Comparison of ENCODE assay signal across 28 cellular contexts in the genomic region with DNA sequence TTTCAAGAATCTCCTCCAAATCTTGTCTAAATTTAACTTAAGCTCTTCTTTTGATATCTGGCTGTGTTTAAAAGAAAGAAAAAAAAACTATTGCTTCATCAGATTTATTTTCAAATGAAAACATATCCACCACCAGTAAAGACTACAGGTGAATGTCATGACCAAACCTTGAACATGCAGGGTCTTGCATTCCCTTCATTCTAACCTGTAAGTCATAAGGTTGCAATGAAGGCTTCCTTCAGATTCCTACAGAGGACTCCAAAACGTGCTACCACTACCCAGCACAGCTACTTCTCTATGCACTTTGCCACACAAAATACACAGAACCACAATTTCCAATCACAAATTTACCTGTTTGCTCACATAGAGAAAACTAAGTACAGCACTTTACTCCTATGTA.
"Had no signal": no experiment of that assay in that cellular context is flagged by ENCODE, and none has a peak within 500 bp of the region (broad histone marks: within the 10 kb centered on the region; RNA-seq: fewer than 3 reads in every experiment).

No MANE protein-coding gene starts in this region.

- H3K27ac ChIP-seq: left ventricle myocardium inferior, pancreas, prostate gland, sigmoid colon, spleen, suprapubic skin, thoracic aorta, tibial artery, vagina had no signal

- H3K9me3 ChIP-seq: left ventricle myocardium inferior, pancreas, prostate gland, sigmoid colon, spleen, suprapubic skin, thoracic aorta, tibial artery, vagina had no signal

- H3K27ac Mint-ChIP-seq: immature natural killer cell; naive thymus-derived CD8-positive, alpha-beta T cell; nephron; stimulated activated effector memory CD8-positive, alpha-beta T cell treated with anti-CD3 and anti-CD28 coated beads, Interleukin-12 subunit alpha, Interleukin-12 subunit beta, amount 100 ng/mL, for 72 hours; stimulated activated naive CD8-positive, alpha-beta T cell treated with anti-CD3 and anti-CD28 coated beads, Interleukin-15, Interleukin-2, amounts not matched to agents 100 ng/mL and 50 ng/mL, for 24 hours had no signal

- H3K4me1 Mint-ChIP-seq: immature natural killer cell; naive thymus-derived CD8-positive, alpha-beta T cell; nephron; stimulated activated effector memory CD8-positive, alpha-beta T cell treated with anti-CD3 and anti-CD28 coated beads, Interleukin-12 subunit alpha, Interleukin-12 subunit beta, amount 100 ng/mL, for 72 hours had no signal

- FAIRE-seq: islet of Langerhans, kidney had no signal

- H3K4me3 ChIP-seq: left ventricle myocardium inferior, lung, pancreas, prostate gland, sigmoid colon, spleen, suprapubic skin, thoracic aorta, tibial artery, vagina had no signal

- H3K27me3 Mint-ChIP-seq: naive thymus-derived CD8-positive, alpha-beta T cell; stimulated activated naive CD8-positive, alpha-beta T cell treated with anti-CD3 and anti-CD28 coated beads, Interleukin-15, Interleukin-2, amounts not matched to agents 100 ng/mL and 50 ng/mL, for 24 hours; type B pancreatic cell had no signal

- ATAC-seq: naive thymus-derived CD8-positive, alpha-beta T cell; pancreas; right cardiac atrium; stimulated activated effector memory CD8-positive, alpha-beta T cell treated with anti-CD3 and anti-CD28 coated beads, Interleukin-12 subunit alpha, Interleukin-12 subunit beta, amount 100 ng/mL, for 72 hours had no signal

- H3K9me3 Mint-ChIP-seq: immature natural killer cell; naive thymus-derived CD8-positive, alpha-beta T cell; nephron; neural crest cell; stimulated activated effector memory CD8-positive, alpha-beta T cell treated with anti-CD3 and anti-CD28 coated beads, Interleukin-12 subunit alpha, Interleukin-12 subunit beta, amount 100 ng/mL, for 72 hours; stimulated activated naive CD8-positive, alpha-beta T cell treated with anti-CD3 and anti-CD28 coated beads, Interleukin-15, Interleukin-2, amounts not matched to agents 100 ng/mL and 50 ng/mL, for 24 hours; type B pancreatic cell had no signal

- H3K36me3 ChIP-seq: pancreas, prostate gland, sigmoid colon had no signal

- H3K36me3 Mint-ChIP-seq: stimulated activated effector memory CD8-positive, alpha-beta T cell treated with anti-CD3 and anti-CD28 coated beads, Interleukin-12 subunit alpha, Interleukin-12 subunit beta, amount 100 ng/mL, for 72 hours had no signal

- H3K4me1 ChIP-seq: pancreas, prostate gland, sigmoid colon, spleen, tibial artery, vagina had no signal

- H3K27me3 ChIP-seq: pancreas, sigmoid colon, spleen, suprapubic skin, tibial artery, vagina had no signal

- H3K4me3 Mint-ChIP-seq: immature natural killer cell; naive thymus-derived CD8-positive, alpha-beta T cell; nephron; neural crest cell; stimulated activated effector memory CD8-positive, alpha-beta T cell treated with anti-CD3 and anti-CD28 coated beads, Interleukin-12 subunit alpha, Interleukin-12 subunit beta, amount 100 ng/mL, for 72 hours; stimulated activated naive CD8-positive, alpha-beta T cell treated with anti-CD3 and anti-CD28 coated beads, Interleukin-15, Interleukin-2, amounts not matched to agents 100 ng/mL and 50 ng/mL, for 24 hours; type B pancreatic cell had no signal

- DNase-seq: hypothalamus; immature natural killer cell; kidney; left ventricle myocardium inferior; mesenchymal stem cell; naive thymus-derived CD8-positive, alpha-beta T cell; nucleus accumbens; pancreas; posterior cingulate gyrus; retina; right cardiac atrium; sigmoid colon; small intestine; spleen; stimulated activated CD4-positive, alpha-beta T cell treated with anti-CD3 and anti-CD28 coated beads, Interleukin-4, amount 100 ng/mL, for 24 hours; stimulated activated naive CD4-positive, alpha-beta T cell; tibial artery had no signal
